Comparison of ENCODE assay signal across 15 cellular contexts in genomic region chr5:143386725-143387124, GRCh38. TPM values are rescaled to one million over a fixed set of nuclear protein-coding genes. Genes with fewer than 3 reads are reported as not detected.
DNase-seq lines count a peak whose midpoint lies in the region; ATAC-seq and TF ChIP-seq lines count a peak whose summit lies in the region.
"Had no signal": no experiment of that assay in that cellular context is flagged by ENCODE, and none has a peak within 500 bp of the region (broad histone marks: within the 10 kb centered on the region; RNA-seq: fewer than 3 reads in every experiment).

No MANE protein-coding gene starts in this region.

- H3K9me3 ChIP-seq in IMR-90 (ENCODE audit: control insufficient read depth, insufficient read depth, low read length) (peaks cover 7% of the 10 kb centered on the region; the same call in 1 of the 2 replicates), testis (no peaks in the 10 kb centered on the region), SJCRH30 (replicated peaks) (peaks cover 16% of the 10 kb centered on the region)

- TF ChIP-seq POLR2A in IMR-90 (IDR thresholded peaks at IDR 0.05; ENCODE audit: low read depth, low read length) (no peak), testis (IDR thresholded peaks at IDR 0.05) (no peak)

- no peak overlapping the region for H3K9ac ChIP-seq in IMR-90 (ENCODE audit: low read depth, low read length)

- peaks cover 9% of the 10 kb centered on the region for H3K9me3 Mint-ChIP-seq in activated T-helper 17 cell treated with anti-CD3 and anti-CD28 coated beads, Interleukin-2, amount 50 U/mL, for 72 hours

- WGBS in IMR-90 (ENCODE audit: extremely low coverage in 2 of 2, insufficient read length in 1 of 2), 2 experiments: no CpG with 5 or more reads among the region's 1 CpG
- 71 to 79% methylated on average over 1 of the region's 1 CpG for WGBS in testis, 2 donors

- no peak overlapping the region for H2BK20ac ChIP-seq in IMR-90 (ENCODE audit: low read depth, low read length)

- no peak overlapping the region for H3K4ac ChIP-seq in IMR-90 (ENCODE audit: low read depth, low read length)

- H3K27me3 ChIP-seq in IMR-90 (ENCODE audit: control insufficient read depth, insufficient read depth, low read length) (no peaks in the 10 kb centered on the region), testis (no peaks in the 10 kb centered on the region), SJCRH30 (no peaks in the 10 kb centered on the region)
- H3K27me3 ChIP-seq: right atrium auricular region had no signal

- no peak overlapping the region for H3K18ac ChIP-seq in IMR-90 (ENCODE audit: low read depth, low read length)

- H3K4me1 ChIP-seq in IMR-90 (ENCODE audit: control insufficient read depth, insufficient read depth, low read length) (peaks cover 7% of the 10 kb centered on the region), testis (peaks cover 6% of the 10 kb centered on the region), SJCRH30 (no peaks in the 10 kb centered on the region)

- in situ Hi-C loops in IMR-90 (cut with MboI; ENCODE audit: low sequenced_read_pairs): no loop called here

- H3K4me2 ChIP-seq in IMR-90 (ENCODE audit: low read depth, low read length): no peak overlapping the region

- H3K27me3 Mint-ChIP-seq in activated T-helper 17 cell treated with anti-CD3 and anti-CD28 coated beads, Interleukin-2, amount 50 U/mL, for 72 hours: no peaks in the 10 kb centered on the region

- no peak for TF ChIP-seq CTCF in IMR-90 (conservative IDR thresholded peaks at IDR 0.05; ENCODE audit: low read depth, low read length)
- TF ChIP-seq CTCF in testis (IDR thresholded peaks at IDR 0.05): no peak

- peaks cover 18% of the 10 kb centered on the region for H3K36me3 ChIP-seq in IMR-90 (ENCODE audit: control insufficient read depth, insufficient read depth, low read length)
- H3K36me3 ChIP-seq in testis (ENCODE audit: low read depth, missing control alignments): no peaks in the 10 kb centered on the region
- H3K36me3 ChIP-seq in SJCRH30: peaks cover 12% of the 10 kb centered on the region; the same call in 1 of the 2 replicates
- H3K36me3 ChIP-seq: right atrium auricular region had no signal

- POLR2A ChIA-PET in IMR-90 (lab: Charles Lee; ENCODE audit: unreplicated experiment): no interaction called here

- H3K23ac ChIP-seq in IMR-90 (ENCODE audit: low read depth, low read length): 0 out of 2 replicates have a peak overlapping the region, but pooled peaks have one; percentile 34

- H2AK9ac ChIP-seq in IMR-90 (replicated peaks; ENCODE audit: low read depth, low read length, poor library complexity): no peak overlapping the region

- H3K27ac Mint-ChIP-seq in activated T-helper 17 cell treated with anti-CD3 and anti-CD28 coated beads, Interleukin-2, amount 50 U/mL, for 72 hours: peak overlapping the region; percentile 66
- H3K27ac Mint-ChIP-seq: nephron had no signal

- H3K56ac ChIP-seq in IMR-90 (ENCODE audit: extremely low read depth, insufficient read depth, low read length): no peak overlapping the region

- no peak overlapping the region for H4K91ac ChIP-seq in IMR-90 (ENCODE audit: insufficient read depth, low read depth, low read length)

- dilution Hi-C loops in IMR-90 (cut with HindIII; ENCODE audit: low sequenced_read_pairs, unreplicated experiment): no loop called here

- no peak overlapping the region for H4K5ac ChIP-seq in IMR-90 (ENCODE audit: low read depth, low read length)

- H3K4me3 Mint-ChIP-seq in activated T-helper 17 cell treated with anti-CD3 and anti-CD28 coated beads, Interleukin-2, amount 50 U/mL, for 72 hours: peak overlapping the region; percentile 52
- H3K4me3 Mint-ChIP-seq: nephron had no signal

- H2BK120ac ChIP-seq in IMR-90 (ENCODE audit: low read depth, low read length): no peak overlapping the region

- no peak overlapping the region for H2AK5ac ChIP-seq in IMR-90 (ENCODE audit: low read depth, low read length)

- no peak for TF ChIP-seq RAD21 in IMR-90 (IDR thresholded peaks at IDR 0.05; ENCODE audit: low read length)

- H3K4me1 Mint-ChIP-seq in activated T-helper 17 cell treated with anti-CD3 and anti-CD28 coated beads, Interleukin-2, amount 50 U/mL, for 72 hours: peaks cover 38% of the 10 kb centered on the region
- H3K4me1 Mint-ChIP-seq: nephron had no signal

- H3K27ac ChIP-seq in IMR-90 (ENCODE audit: insufficient read depth, low read length) (no peak overlapping the region), testis (no peak overlapping the region), SJCRH30 (no peak overlapping the region)
- H3K27ac ChIP-seq: right atrium auricular region, RWPE1 had no signal

- no peak overlapping the region for H3K14ac ChIP-seq in IMR-90 (replicated peaks; ENCODE audit: low read depth, low read length)

- H4K20me1 ChIP-seq in IMR-90 (ENCODE audit: insufficient read depth, low read length): peaks cover 66% of the 10 kb centered on the region

- no peak overlapping the region for H4K8ac ChIP-seq in IMR-90 (ENCODE audit: low read depth in 2 of 2, low read length in 2 of 2)

- H3K4me3 ChIP-seq in IMR-90 (ENCODE audit: insufficient read depth, low read depth, low read length) (no peak overlapping the region), testis (no peak overlapping the region), SJCRH30 (no peak overlapping the region)
- H3K4me3 ChIP-seq: right atrium auricular region had no signal

- H3K79me1 ChIP-seq in IMR-90 (ENCODE audit: low read depth in 1 of 2, low read length in 2 of 2): peaks cover 11 to 64% of the 10 kb centered on the region in 2 experiments; a peak in 3 of 4 replicates

- BruUV-seq in IMR-90 (replicated peaks; lab: Mats Ljungman, UMichigan): no TSS peak

- DNase-seq in AG20443 (ENCODE audit: low spot score): peak; percentile 39
- DNase-seq in IMR-90: peak; percentile 70
- peak; percentile 20 for DNase-seq in kidney tubule cell (ENCODE audit: low spot score)
- no peak for DNase-seq in testis
- DNase-seq in NCI-H1105 (lab: John Stamatoyannopoulos, UW): no peak
- no peak for DNase-seq in SJCRH30
- DNase-seq: aorta; COR-L47; effector CD4-positive, alpha-beta T cell; NCI-H1436; NCI-H524 treated with DMSO at 0.1 percent for 48 hours had no signal

- H3K36me3 Mint-ChIP-seq in activated T-helper 17 cell treated with anti-CD3 and anti-CD28 coated beads, Interleukin-2, amount 50 U/mL, for 72 hours (ENCODE audit: low read depth): peaks cover 43% of the 10 kb centered on the region

- no peak overlapping the region for H2AFZ ChIP-seq in IMR-90 (replicated peaks; ENCODE audit: low read length, poor library complexity)

- CTCF ChIA-PET in IMR-90 (lab: Yijun Ruan, JAX): no interaction called here

- no peak for ATAC-seq in IMR-90 (ENCODE audit: low read depth)
- ATAC-seq in activated T-helper 17 cell treated with anti-CD3 and anti-CD28 coated beads, Interleukin-2, amount 50 U/mL, for 72 hours (replicated peaks): peak; percentile 96

- H3K9me1 ChIP-seq in IMR-90 (ENCODE audit: insufficient read depth, low read length): no peaks in the 10 kb centered on the region

- no peak overlapping the region for H2BK5ac ChIP-seq in IMR-90 (ENCODE audit: low read depth, low read length, poor library complexity, severe bottlenecking)

- intact Hi-C loops in IMR-90 (cut with micrococcal nuclease) (loop anchor here (2.0 kb wide), 1 partner anchor 22 kb away; no protein-coding TSS in a partner anchor), testis (cut with DNase I; ENCODE audit: low total_unique reads) (no loop called here)

- H2BK15ac ChIP-seq in IMR-90 (ENCODE audit: low read depth, low read length): no peak overlapping the region

TF ChIP-seq in IMR-90, 13 proteins besides CTCF, POLR2A, EP300 and RAD21:
- TF ChIP-seq USF2 (IDR thresholded peaks at IDR 0.05; ENCODE audit: low read depth, low read length) (no peak), BHLHE40 (IDR thresholded peaks at IDR 0.05; ENCODE audit: low read depth, low read length) (no peak), MAZ (IDR thresholded peaks at IDR 0.05; ENCODE audit: borderline replicate concordance, low read depth, low read length) (no peak), NFE2L2 (IDR thresholded peaks at IDR 0.05; ENCODE audit: low read depth, low read length) (no peak), MXI1 (IDR thresholded peaks at IDR 0.05; ENCODE audit: borderline replicate concordance, low read depth, low read length) (no peak), RFX5 (IDR thresholded peaks at IDR 0.05; ENCODE audit: low read depth, low read length) (no peak), RCOR1 (IDR thresholded peaks at IDR 0.05; ENCODE audit: insufficient replicate concordance, low read length) (no peak), CHD1 (IDR thresholded peaks at IDR 0.05; ENCODE audit: low read depth, low read length) (no peak), ELK1 (IDR thresholded peaks at IDR 0.05; ENCODE audit: borderline replicate concordance, low read depth, low read length) (no peak), CEBPB (IDR thresholded peaks at IDR 0.05; ENCODE audit: low read depth, low read length) (no peak), FOS (IDR thresholded peaks at IDR 0.05; ENCODE audit: low read depth, low read length) (no peak), MAFK (IDR thresholded peaks at IDR 0.05; ENCODE audit: low read depth, low read length) (no peak), SMC3 (IDR thresholded peaks at IDR 0.05; ENCODE audit: low read depth, low read length) (no peak)
TF ChIP-seq in IMR-90: peak in this region for 0.

RNA-seq across cellular contexts. Expression of gene NR3C1, which starts 16.8 kb away (rescaled TPM):
- 62.8 and 77.4 TPM in 2 replicates for total RNA-seq in IMR-90 (2012; rRNA removed)
- polyA plus RNA-seq in IMR-90 (2012; rRNA removed): 11.9 and 13.7 TPM in 2 replicates
- 3.5 and 4.8 TPM in 2 replicates for polyA plus RNA-seq in IMR-90 (2012; cell fraction: cytosol; rRNA removed)
- polyA plus RNA-seq in IMR-90 (2012; cell fraction: nucleus; rRNA removed; ENCODE audit: low replicate concordance): 2.3 and 15.5 TPM in 2 replicates
- total RNA-seq in activated T-helper 17 cell treated with anti-CD3 and anti-CD28 coated beads, Interleukin-2, amount 50 U/mL, for 72 hours: 10 to 100 TPM; 33.2 to 48.3 TPM
- total RNA-seq in testis: 10 to 100 TPM; 34.3 to 37.7 TPM
- polyA plus RNA-seq in testis (ENCODE audit: insufficient read depth, low read depth, low replicate concordance): 33.2 TPM
- 27.9 and 31.9 TPM in 2 replicates for total RNA-seq in SJCRH30 (2014; rRNA removed; shearing (Covaris generic))

Comparison
In these comparisons a context has a peak if more than half of its experiments do, and no peak if none do; other contexts are left out.
1. DNase-seq: peak in AG20443 (single experiment), IMR-90 (single experiment) and kidney tubule cell (single experiment); none in testis (single experiment), NCI-H1105 (single experiment) and SJCRH30 (0 of 2).